Comparison of ENCODE assay signal across 19 cellular contexts in the genomic region with DNA sequence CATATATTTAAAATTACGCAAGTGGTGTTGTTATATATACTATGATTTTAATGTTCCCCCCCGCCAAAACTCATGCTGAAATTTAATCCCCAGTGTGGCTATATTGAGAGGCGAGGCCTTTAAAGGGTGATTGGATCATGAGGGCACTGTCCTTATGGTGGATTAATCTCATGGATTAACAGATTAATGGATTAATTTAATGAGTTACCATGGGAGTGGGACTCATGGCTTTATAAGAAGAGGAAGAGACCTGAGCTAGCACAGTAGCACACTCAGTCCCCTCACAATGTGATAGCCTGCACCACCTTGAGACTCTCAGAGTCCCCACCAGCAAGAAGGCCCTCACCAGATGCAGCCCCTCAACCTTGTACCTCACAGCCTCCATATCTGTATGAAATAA. TPM values are rescaled to one million over a fixed set of nuclear protein-coding genes. Genes with fewer than 3 reads are reported as not detected.
DNase-seq lines count a peak whose midpoint lies in the region; ATAC-seq and TF ChIP-seq lines count a peak whose summit lies in the region.
"Had no signal": no experiment of that assay in that cellular context is flagged by ENCODE, and none has a peak within 500 bp of the region (broad histone marks: within the 10 kb centered on the region; RNA-seq: fewer than 3 reads in every experiment).

No MANE protein-coding gene starts in this region.

- H3K9me2 ChIP-seq in Karpas-422 (replicated peaks; ENCODE audit: insufficient read depth, low read length) = no peaks in the 10 kb centered on the region

- no peaks in the 10 kb centered on the region for H3K27me3 ChIP-seq in Karpas-422 (ENCODE audit: low read length)
- H3K27me3 ChIP-seq: BLaER1 had no signal

- H3K4me3 Mint-ChIP-seq in chondrocyte (ENCODE audit: unreplicated experiment) (no peak overlapping the region), type B pancreatic cell (no peak overlapping the region)
- H3K4me3 Mint-ChIP-seq: CD14-positive monocyte; CD4-positive, alpha-beta memory T cell had no signal

- no peak overlapping the region for H3K4me3 ChIP-seq in Karpas-422 (ENCODE audit: low read length)
- H3K4me3 ChIP-seq: BLaER1, GM12878, GM23248 had no signal

- H3K36me3 Mint-ChIP-seq in chondrocyte (ENCODE audit: low read depth) = peaks cover 34% of the 10 kb centered on the region
- peaks cover 21% of the 10 kb centered on the region for H3K36me3 Mint-ChIP-seq in type B pancreatic cell
- H3K36me3 Mint-ChIP-seq: CD14-positive monocyte had no signal

- H3K27ac ChIP-seq in Karpas-422 (ENCODE audit: low read length) = no peak overlapping the region
- H3K27ac ChIP-seq: BLaER1, GM23248, HL-60 had no signal

- H3K79me2 ChIP-seq in Karpas-422 (ENCODE audit: low read length) = no peaks in the 10 kb centered on the region

- no peaks in the 10 kb centered on the region for H3K9me3 ChIP-seq in Karpas-422 (ENCODE audit: low read length)

- TF ChIP-seq CTCF in chondrocyte (IDR thresholded peaks at IDR 0.05) (no peak), type B pancreatic cell (conservative IDR thresholded peaks at IDR 0.05) (no peak)

- H3K4me1 Mint-ChIP-seq in chondrocyte (ENCODE audit: low read depth) (peaks cover 75% of the 10 kb centered on the region), type B pancreatic cell (ENCODE audit: unreplicated experiment) (peaks cover 4% of the 10 kb centered on the region)
- H3K4me1 Mint-ChIP-seq: CD14-positive monocyte; CD4-positive, alpha-beta memory T cell had no signal

- no peak overlapping the region for H3K4me2 ChIP-seq in Karpas-422 (ENCODE audit: low read depth, low read length, poor library complexity, severe bottlenecking)
- H3K4me2 ChIP-seq: BLaER1 had no signal

- peaks cover 4% of the 10 kb centered on the region for H3K9me3 Mint-ChIP-seq in chondrocyte (ENCODE audit: low read depth)
- H3K9me3 Mint-ChIP-seq in type B pancreatic cell = peaks cover 16% of the 10 kb centered on the region

- ATAC-seq in left lobe of liver = no peak
- ATAC-seq: GM12878 had no signal

- H4K20me1 ChIP-seq in Karpas-422 (ENCODE audit: insufficient read depth, low read depth, low read length) = no peaks in the 10 kb centered on the region
- H4K20me1 ChIP-seq: BLaER1 had no signal

- no peak overlapping the region for H3K27ac Mint-ChIP-seq in chondrocyte (ENCODE audit: unreplicated experiment)
- no peak overlapping the region for H3K27ac Mint-ChIP-seq in type B pancreatic cell
- H3K27ac Mint-ChIP-seq: CD14-positive monocyte; CD4-positive, alpha-beta memory T cell had no signal

- no peak overlapping the region for H2AFZ ChIP-seq in Karpas-422 (ENCODE audit: low read length)
- H2AFZ ChIP-seq: GM23248 had no signal

- H3K36me3 ChIP-seq in Karpas-422 (ENCODE audit: insufficient read depth, low read length) = no peaks in the 10 kb centered on the region

- DNase-seq in D341Med (ENCODE audit: low spot score) (peak; percentile 55), NCI-H524 treated with DMSO at 0.1 percent for 48 hours (lab: John Stamatoyannopoulos, UW) (peak; percentile 94), chondrocyte (ENCODE audit: low spot score) (peak; percentile 8), type B pancreatic cell (ENCODE audit: extremely low spot score, unreplicated experiment) (peak; percentile 8), left lobe of liver (ENCODE audit: low spot score) (no peak), Karpas-422 (no peak), NOMO-1 treated with DMSO at 0.1 percent for 48 hours (lab: John Stamatoyannopoulos, UW; ENCODE audit: unreplicated experiment) (no peak)
- DNase-seq: 8988T; CD4-positive, alpha-beta memory T cell; DMS 273 treated with DMSO at 0.1 percent for 48 hours; DMS53; DND-41; EL; GM23248; HCEC 1CT had no signal

- no peaks in the 10 kb centered on the region for H3K27me3 Mint-ChIP-seq in chondrocyte (ENCODE audit: low read depth)
- no peaks in the 10 kb centered on the region for H3K27me3 Mint-ChIP-seq in type B pancreatic cell

- no peak overlapping the region for H3K9ac ChIP-seq in Karpas-422 (ENCODE audit: low read length)
- H3K9ac ChIP-seq: BLaER1, GM23248 had no signal

- H3K4me1 ChIP-seq in Karpas-422 (ENCODE audit: low read length) = no peaks in the 10 kb centered on the region
- H3K4me1 ChIP-seq: BLaER1 had no signal

RNA-seq across cellular contexts. Expression of a gene that starts 34.8 kb away (rescaled TPM):
- total RNA-seq in chondrocyte (474 to 505 TPM (median 492 TPM) in 3 replicates), type B pancreatic cell (ENCODE audit: low replicate concordance) (42.1 and 62.5 TPM in 2 replicates), left lobe of liver (4.6 TPM)
- total RNA-seq in Karpas-422 (2014; rRNA removed; shearing (Covaris generic); ENCODE audit: low replicate concordance) = 3.0 and 3.7 TPM in 2 replicates

Comparison
In these comparisons a context has a peak if more than half of its experiments do, and no peak if none do; other contexts are left out.
1. DNase-seq: peak in D341Med (single experiment), NCI-H524 treated with DMSO at 0.1 percent for 48 hours (single experiment), chondrocyte (single experiment) and type B pancreatic cell (single experiment); none in left lobe of liver (single experiment), Karpas-422 (single experiment) and NOMO-1 treated with DMSO at 0.1 percent for 48 hours (single experiment).